In the genomic region with DNA sequence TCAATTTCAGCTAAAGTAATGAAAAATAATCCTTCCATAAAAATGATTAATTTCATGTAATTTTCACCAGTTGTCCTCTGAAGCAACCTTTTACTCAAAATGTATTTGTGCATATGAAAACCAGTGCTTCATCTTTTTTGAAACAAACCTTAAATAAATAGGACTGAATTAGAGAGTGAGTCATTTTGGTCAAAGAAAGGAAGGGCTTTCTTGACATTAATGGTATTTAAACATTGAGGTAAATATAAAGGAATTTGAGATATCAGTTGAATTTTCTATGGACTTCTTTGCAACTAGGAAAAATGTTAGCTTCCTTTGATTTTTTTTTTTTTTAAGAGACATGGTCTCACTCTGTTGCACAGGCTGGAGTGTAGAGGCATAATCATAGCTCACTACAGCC, we compare ENCODE assay signal across 17 cellular contexts.
DNase-seq lines count a peak whose midpoint lies in the region; ATAC-seq and TF ChIP-seq lines count a peak whose summit lies in the region.
"Had no signal": no experiment of that assay in that cellular context is flagged by ENCODE, and none has a peak within 500 bp of the region (broad histone marks: within the 10 kb centered on the region; RNA-seq: fewer than 3 reads in every experiment).

No MANE protein-coding gene starts in this region.

- H3K4me3 ChIP-seq in RWPE2 (ENCODE audit: severe bottlenecking) = no peak overlapping the region
- H3K4me3 ChIP-seq: BLaER1 had no signal

- no peak overlapping the region for H3K27ac ChIP-seq in RWPE2 (ENCODE audit: poor library complexity, severe bottlenecking)
- H3K27ac ChIP-seq: BLaER1 had no signal

- peaks cover 21% of the 10 kb centered on the region for H3K36me3 ChIP-seq in RWPE2 (ENCODE audit: low read depth)
- H3K36me3 ChIP-seq: BLaER1 had no signal

- DNase-seq in EL = peak; percentile 18
- DNase-seq in RWPE2 (ENCODE audit: low spot score) = no peak
- DNase-seq in fibroblast of peridontal ligament (ENCODE audit: extremely low read depth) = peak; percentile 11
- no peak for DNase-seq in NCI-H1105 (lab: John Stamatoyannopoulos, UW)
- no peak for DNase-seq in NCI-H2081 treated with DMSO at 0.1 percent for 48 hours (lab: John Stamatoyannopoulos, UW)
- DNase-seq: Caco-2; CD4-positive, alpha-beta T cell; H9; NCI-H1417; NCI-H1694 treated with DMSO at 0.1 percent for 48 hours; NCI-H446 treated with DMSO at 0.1 percent for 48 hours; NCI-H526 treated with DMSO at 0.1 percent for 48 hours; OCI-M1; Right ventricle myocardium superior had no signal

- H3K4me1 ChIP-seq in RWPE2 (ENCODE audit: insufficient read depth, poor library complexity, severe bottlenecking) = peaks cover 5% of the 10 kb centered on the region
- H3K4me1 ChIP-seq: BLaER1, Caco-2 had no signal

- ATAC-seq in RWPE2 (ENCODE audit: low read depth) = 0 out of 3 replicates have a peak, but pooled peaks have one; percentile 25
- ATAC-seq in HG03175 (IDR thresholded peaks at IDR 0.05; ENCODE audit: unreplicated experiment) = no peak
- ATAC-seq in GM18909 (IDR thresholded peaks at IDR 0.05; ENCODE audit: poor library complexity, unreplicated experiment) = no peak

- no peaks in the 10 kb centered on the region for H3K9me3 ChIP-seq in RWPE2 (ENCODE audit: severe bottlenecking)
- H3K9me3 ChIP-seq: BLaER1, Caco-2 had no signal

- TF ChIP-seq CTCF in RWPE2 (IDR thresholded peaks at IDR 0.05; ENCODE audit: poor library complexity, severe bottlenecking) = no peak

- H3K27me3 ChIP-seq in RWPE2 (ENCODE audit: insufficient read depth, poor library complexity, severe bottlenecking) = no peaks in the 10 kb centered on the region
- H3K27me3 ChIP-seq: BLaER1 had no signal

Comparison
In these comparisons a context has a peak if more than half of its experiments do, and no peak if none do; other contexts are left out.
1. DNase-seq: peak in EL (single experiment) and fibroblast of peridontal ligament (single experiment); none in RWPE2 (single experiment), NCI-H1105 (single experiment) and NCI-H2081 treated with DMSO at 0.1 percent for 48 hours (single experiment).